8 cellular contexts compared by ENCODE assay signal in the genomic region with DNA sequence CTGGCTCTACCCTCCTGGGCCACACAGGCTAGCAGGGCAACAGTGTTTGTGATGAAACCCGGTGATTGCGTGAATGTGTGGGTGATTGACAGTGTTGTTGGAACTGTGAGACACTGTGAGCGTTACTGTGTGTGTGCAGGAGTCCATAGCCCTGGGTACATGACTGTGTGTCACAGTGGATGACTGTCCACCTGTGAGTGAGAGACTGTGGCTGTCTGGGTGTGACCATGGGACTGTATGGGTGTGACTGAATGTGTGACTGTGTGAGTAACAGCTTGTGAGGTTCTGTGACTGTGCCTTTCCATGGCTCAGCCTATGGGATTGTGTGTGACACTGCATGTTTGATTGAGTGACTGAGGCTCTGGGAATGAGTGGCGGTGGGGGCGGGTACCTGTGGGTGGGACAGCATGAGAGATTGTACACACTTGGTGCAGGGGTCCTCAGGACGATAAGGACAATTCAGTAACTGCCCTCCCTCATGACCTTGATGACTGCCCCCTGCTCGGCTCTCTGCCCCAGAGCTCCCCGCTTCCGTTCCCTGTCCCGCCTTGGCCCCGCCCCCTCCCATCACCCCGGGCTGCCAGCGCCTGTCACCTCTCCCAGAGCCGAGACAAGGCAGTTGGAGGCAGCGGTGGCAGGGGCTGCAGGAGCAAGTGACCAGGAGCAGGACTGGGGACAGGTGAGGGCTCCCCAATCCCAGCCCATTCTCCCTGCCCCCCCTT.
DNase-seq lines count a peak whose midpoint lies in the region; ATAC-seq lines count a peak whose summit lies in the region.

A gene with protein sequence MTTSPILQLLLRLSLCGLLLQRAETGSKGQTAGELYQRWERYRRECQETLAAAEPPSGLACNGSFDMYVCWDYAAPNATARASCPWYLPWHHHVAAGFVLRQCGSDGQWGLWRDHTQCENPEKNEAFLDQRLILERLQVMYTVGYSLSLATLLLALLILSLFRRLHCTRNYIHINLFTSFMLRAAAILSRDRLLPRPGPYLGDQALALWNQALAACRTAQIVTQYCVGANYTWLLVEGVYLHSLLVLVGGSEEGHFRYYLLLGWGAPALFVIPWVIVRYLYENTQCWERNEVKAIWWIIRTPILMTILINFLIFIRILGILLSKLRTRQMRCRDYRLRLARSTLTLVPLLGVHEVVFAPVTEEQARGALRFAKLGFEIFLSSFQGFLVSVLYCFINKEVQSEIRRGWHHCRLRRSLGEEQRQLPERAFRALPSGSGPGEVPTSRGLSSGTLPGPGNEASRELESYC (plus strand): TSS at position 602 of the 722 bp plus-strand sequence. CDS start 1,300 bp downstream, outside the sequence.

- H3K36me3 ChIP-seq in mucosa of stomach (ENCODE audit: control insufficient read depth, insufficient read depth, low read length), result no peaks in the 10 kb centered on the region

- ATAC-seq in GM18502 (IDR thresholded peaks at IDR 0.05; ENCODE audit: poor library complexity, unreplicated experiment), result peak; percentile 32
- ATAC-seq in HG03045 (IDR thresholded peaks at IDR 0.05; ENCODE audit: unreplicated experiment), result no peak
- no peak for ATAC-seq in GM21447 (IDR thresholded peaks at IDR 0.05; ENCODE audit: unreplicated experiment)

- H3K4me1 ChIP-seq in mucosa of stomach (ENCODE audit: control insufficient read depth, insufficient read depth, low read length), result peaks cover 18% of the 10 kb centered on the region

- peak within 1 kb of the TSS; percentile 89 for H3K9ac ChIP-seq in mucosa of stomach (ENCODE audit: low read length)

- peak; percentile 44 for DNase-seq in NCI-H1694 (lab: John Stamatoyannopoulos, UW)
- peak; percentile 83 for DNase-seq in activated CD4-positive, alpha-beta T cell treated with anti-CD3 and anti-CD28 coated beads for 48 hours
- peak; percentile 45 for DNase-seq in effector CD4-positive, alpha-beta T cell
- DNase-seq in stromal cell of bone marrow (ENCODE audit: low read depth), result peak; percentile 18

- H3K27me3 ChIP-seq in mucosa of stomach (ENCODE audit: control insufficient read depth, insufficient read depth, low read length), result peaks cover 24% of the 10 kb centered on the region

- H3K4me3 ChIP-seq in mucosa of stomach (ENCODE audit: low read length), result peak within 1 kb of the TSS; percentile 71

- H3K9me3 ChIP-seq in mucosa of stomach (ENCODE audit: control insufficient read depth, low read length), result no peaks in the 10 kb centered on the region

Comparison
In these comparisons a context has a peak if more than half of its experiments do, and no peak if none do; other contexts are left out.
1. DNase-seq: peak in every context shown above with its lines; median percentile 83 in activated CD4-positive, alpha-beta T cell treated with anti-CD3 and anti-CD28 coated beads for 48 hours; 45 in effector CD4-positive, alpha-beta T cell; 44 in NCI-H1694; 18 in stromal cell of bone marrow.